In genomic region chr6:28943557-28944411, GRCh38 we compare ENCODE assay signal across 8 cellular contexts. TPM values are rescaled to one million over a fixed set of nuclear protein-coding genes. Genes with fewer than 3 reads are reported as not detected.
DNase-seq lines count a peak whose midpoint lies in the region; TF ChIP-seq lines count a peak whose summit lies in the region.

No MANE protein-coding gene starts in this region.

- peak overlapping the region; percentile 9 for H3K4me2 ChIP-seq in neural cell (ENCODE audit: low read length)

- H3F3A ChIP-seq in neural cell (ENCODE audit: insufficient read depth, low read length, poor library complexity, severe bottlenecking), result peaks cover 4% of the 10 kb centered on the region

- DNase-seq in CD14-positive monocyte (ENCODE audit: low spot score) (no peak), HT-29 (ENCODE audit: low spot score) (peak; percentile 92), foreskin fibroblast (peak; percentile 64 to 85), substantia nigra (lab: John Stamatoyannopoulos, UW) (peak in 46 of 49 donors; percentile 6 to 77 (median 58)), 8988T (no peak)
- DNase-seq in activated effector memory CD4-positive, alpha-beta T cell treated with anti-CD3 and anti-CD28 coated beads, Interleukin-2, amount 50 U/mL, for 16 hours, result peak; percentile 84

- H2AFZ ChIP-seq in neural cell (ENCODE audit: low read depth, low read length), result no peak overlapping the region

- no peaks in the 10 kb centered on the region for H4K20me1 ChIP-seq in neural cell (ENCODE audit: insufficient read depth)

- TF ChIP-seq EP300 in neural cell (conservative IDR thresholded peaks at IDR 0.05; ENCODE audit: poor library complexity, severe bottlenecking), result no peak

- no peaks in the 10 kb centered on the region for H3K9me3 ChIP-seq in neural cell (ENCODE audit: low read length)

- H3K27me3 Mint-ChIP-seq in CD14-positive monocyte (ENCODE audit: low read depth in 3 of 3), result no peaks in the 10 kb centered on the region

- TF ChIP-seq RAD21 in neural cell (conservative IDR thresholded peaks at IDR 0.05), result no peak

- H3K27me3 ChIP-seq in neural cell (ENCODE audit: insufficient read depth, low read depth, low read length), result peaks cover 3% of the 10 kb centered on the region

- no peaks in the 10 kb centered on the region for H3K36me3 ChIP-seq in neural cell (ENCODE audit: insufficient read depth, low read length)

- H3K4me3 Mint-ChIP-seq in CD14-positive monocyte, result peak overlapping the region; percentile 86 to 91

- no peaks in the 10 kb centered on the region for H3K36me3 Mint-ChIP-seq in CD14-positive monocyte

- H3K27ac Mint-ChIP-seq in CD14-positive monocyte, result peak overlapping the region; percentile 61 to 91 (median 85)

- H3K27ac ChIP-seq in neural cell (ENCODE audit: low read length) (no peak overlapping the region), substantia nigra (ENCODE audit: low read depth, low read length, poor library complexity, severe bottlenecking) (peak overlapping the region; percentile 44)

- H3K4me3 ChIP-seq in foreskin fibroblast (ENCODE audit: low read depth in 1 of 2, low read length in 2 of 2), result peak overlapping the region; percentile 56 to 76
- peak overlapping the region; percentile 69 for H3K4me3 ChIP-seq in neural cell (ENCODE audit: low read length)

- no peaks in the 10 kb centered on the region for H3K79me2 ChIP-seq in neural cell (replicated peaks; ENCODE audit: insufficient read depth, low read length)

- peaks cover 60% of the 10 kb centered on the region for H3K4me1 Mint-ChIP-seq in CD14-positive monocyte

- TF ChIP-seq CTCF in CD14-positive monocyte (IDR thresholded peaks at IDR 0.05), result no peak
- no peak for TF ChIP-seq CTCF in foreskin fibroblast (IDR thresholded peaks at IDR 0.05; ENCODE audit: low read depth, low read length)
- TF ChIP-seq CTCF in neural cell (IDR thresholded peaks at IDR 0.05; ENCODE audit: poor library complexity, severe bottlenecking), result no peak

- peak overlapping the region; percentile 13 for H3K9ac ChIP-seq in neural cell (ENCODE audit: low read length)

- no peaks in the 10 kb centered on the region for H3K9me2 ChIP-seq in neural cell (ENCODE audit: insufficient read depth, low read length)

- intact Hi-C loops in CD14-positive monocyte (cut with micrococcal nuclease), result loop anchor here (1.0 to 10.0 kb wide), 4 partner anchors 39 to 109 kb away; no protein-coding TSS in a partner anchor

- H3K9me3 Mint-ChIP-seq in CD14-positive monocyte, result peaks cover 0 to 6% (median 0%) of the 10 kb centered on the region in 7 donors

TF ChIP-seq in PFSK-1, 5 proteins besides CTCF, POLR2A, EP300 and RAD21:
- TF ChIP-seq FOXP2 (optimal IDR thresholded peaks at IDR 0.05; ENCODE audit: borderline replicate concordance, extremely low read depth, extremely low read length, insufficient read depth), result no peak
- TF ChIP-seq SIN3A (IDR thresholded peaks at IDR 0.05; ENCODE audit: borderline replicate concordance, insufficient read depth, low read length), result peak; percentile 79; the same call in 1 of the 2 replicates

TF ChIP-seq in neural cell, 6 proteins besides CTCF, POLR2A, EP300 and RAD21:
- TF ChIP-seq REST (IDR thresholded peaks at IDR 0.05; ENCODE audit: borderline replicate concordance), result peak; percentile 13
- TF ChIP-seq POLR2AphosphoS5 (IDR thresholded peaks at IDR 0.05), result no peak
- peak; percentile 17 for TF ChIP-seq MXI1 (conservative IDR thresholded peaks at IDR 0.05; ENCODE audit: poor library complexity, severe bottlenecking)

RNA-seq across cellular contexts. Expression of gene TRIM27, which starts 20.0 kb away (rescaled TPM):
- polyA plus RNA-seq in CD14-positive monocyte (10 to 100 TPM; 42.2 to 44.0 TPM), neural cell (75.0 and 79.7 TPM in 2 replicates)
- 68.4 and 76.3 TPM in 2 replicates for total RNA-seq in HT-29 (2014; rRNA removed; shearing (Covaris generic))
- 76.1 TPM for polyA plus RNA-seq in PFSK-1 (2012; ENCODE audit: insufficient read length, low read depth)
- 82.0 and 86.0 TPM in 2 replicates for polyA minus RNA-seq in neural cell

Comparison
In these comparisons a context has a peak if more than half of its experiments do, and no peak if none do; other contexts are left out.
1. DNase-seq: peak in HT-29 (single experiment), activated effector memory CD4-positive, alpha-beta T cell treated with anti-CD3 and anti-CD28 coated beads, Interleukin-2, amount 50 U/mL, for 16 hours (single experiment), foreskin fibroblast (2 of 2) and substantia nigra (46 of 49); none in CD14-positive monocyte (single experiment) and 8988T (single experiment).